1 cellular context compared by ENCODE assay signal in genomic region chr6:28758046-28758817, GRCh38.
TF ChIP-seq lines count a peak whose summit lies in the region.

No MANE protein-coding gene starts in this region.

TF ChIP-seq in HepG2, 621 proteins besides CTCF, POLR2A, EP300 and RAD21 (continued from another document and continues in another):
- TF ChIP-seq UBTF (CRISPR knock-in tag; IDR thresholded peaks at IDR 0.05) (no peak), ZNF468 (CRISPR knock-in tag; IDR thresholded peaks at IDR 0.05) (no peak), AKAP8 (CRISPR knock-in tag; IDR thresholded peaks at IDR 0.05) (no peak; the same call in 1 of the 2 replicates), ATF2 (CRISPR knock-in tag; IDR thresholded peaks at IDR 0.05) (no peak), FOXK1 (CRISPR knock-in tag; IDR thresholded peaks at IDR 0.05; ENCODE audit: borderline replicate concordance, low read depth) (peak; percentile 70; the same call in 1 of the 2 replicates), HOXA5 (CRISPR knock-in tag; IDR thresholded peaks at IDR 0.05) (peak; percentile 73; the same call in 1 of the 2 replicates), MED1 (CRISPR knock-in tag; IDR thresholded peaks at IDR 0.05) (peak; percentile 42; the same call in 1 of the 2 replicates), ZGPAT (CRISPR knock-in tag; IDR thresholded peaks at IDR 0.05) (peak; percentile 63; the same call in 1 of the 2 replicates), ZNF770 (CRISPR knock-in tag; IDR thresholded peaks at IDR 0.05) (no peak; the same call in 1 of the 2 replicates), ASH2L (IDR thresholded peaks at IDR 0.05; ENCODE audit: insufficient read length, low read depth, low read length) (peak; percentile 45), EZH2 (conservative IDR thresholded peaks at IDR 0.05; ENCODE audit: low read depth, low read length) (no peak), JDP2 (CRISPR knock-in tag; IDR thresholded peaks at IDR 0.05; ENCODE audit: borderline replicate concordance) (no peak), ZNF280D (CRISPR knock-in tag; IDR thresholded peaks at IDR 0.05) (no peak), MIER2 (CRISPR knock-in tag; IDR thresholded peaks at IDR 0.05) (0 out of 2 replicates have a peak, but pooled peaks have one; percentile 13), CAMTA2 (CRISPR knock-in tag; IDR thresholded peaks at IDR 0.05; ENCODE audit: borderline replicate concordance) (no peak), ZBTB26 (CRISPR knock-in tag; IDR thresholded peaks at IDR 0.05; ENCODE audit: borderline replicate concordance) (0 out of 2 replicates have a peak, but pooled peaks have one; percentile 73), THYN1 (CRISPR knock-in tag; IDR thresholded peaks at IDR 0.05; ENCODE audit: borderline replicate concordance, low read depth) (no peak), SALL1 (CRISPR knock-in tag; IDR thresholded peaks at IDR 0.05) (peak; percentile 66), ZNF609 (CRISPR knock-in tag; IDR thresholded peaks at IDR 0.05; ENCODE audit: borderline replicate concordance) (no peak), STAG1 (CRISPR knock-in tag; IDR thresholded peaks at IDR 0.05) (no peak), ZNF891 (CRISPR knock-in tag; IDR thresholded peaks at IDR 0.05) (no peak), ZNF616 (CRISPR knock-in tag; IDR thresholded peaks at IDR 0.05; ENCODE audit: low read depth) (no peak), PRPF4 (IDR thresholded peaks at IDR 0.05; ENCODE audit: low read depth, low read length, poor library complexity, severe bottlenecking) (peak; percentile 97), BCL6 (CRISPR knock-in tag; IDR thresholded peaks at IDR 0.05) (peak; percentile 21; the same call in 1 of the 2 replicates), CEBPB (IDR thresholded peaks at IDR 0.05; ENCODE audit: borderline replicate concordance, low read depth, low read length) (peak; percentile 46; the same call in 1 of the 2 replicates), DDIT3 (CRISPR knock-in tag; IDR thresholded peaks at IDR 0.05) (no peak), ZNF260 (CRISPR knock-in tag; IDR thresholded peaks at IDR 0.05; ENCODE audit: borderline replicate concordance, low read depth) (no peak), MED8 (CRISPR knock-in tag; IDR thresholded peaks at IDR 0.05; ENCODE audit: insufficient replicate concordance) (no peak), NR1H2 (CRISPR knock-in tag; IDR thresholded peaks at IDR 0.05; ENCODE audit: borderline replicate concordance, low read depth) (no peak), ZNF180 (CRISPR knock-in tag; IDR thresholded peaks at IDR 0.05; ENCODE audit: borderline replicate concordance, low read depth) (no peak), ZNF281 (CRISPR knock-in tag; IDR thresholded peaks at IDR 0.05; ENCODE audit: borderline replicate concordance) (peak; percentile 46; the same call in 1 of the 2 replicates), KLF15 (CRISPR knock-in tag; IDR thresholded peaks at IDR 0.05; ENCODE audit: borderline replicate concordance) (no peak), TEAD3 (CRISPR knock-in tag; optimal IDR thresholded peaks at IDR 0.05; ENCODE audit: borderline replicate concordance) (peak; percentile 11), MEIS1 (CRISPR knock-in tag; IDR thresholded peaks at IDR 0.05; ENCODE audit: borderline replicate concordance) (no peak), ZNF768 (CRISPR knock-in tag; IDR thresholded peaks at IDR 0.05) (no peak), ZIK1 (CRISPR knock-in tag; IDR thresholded peaks at IDR 0.05; ENCODE audit: borderline replicate concordance, low read depth) (no peak)
